In the genomic region with DNA sequence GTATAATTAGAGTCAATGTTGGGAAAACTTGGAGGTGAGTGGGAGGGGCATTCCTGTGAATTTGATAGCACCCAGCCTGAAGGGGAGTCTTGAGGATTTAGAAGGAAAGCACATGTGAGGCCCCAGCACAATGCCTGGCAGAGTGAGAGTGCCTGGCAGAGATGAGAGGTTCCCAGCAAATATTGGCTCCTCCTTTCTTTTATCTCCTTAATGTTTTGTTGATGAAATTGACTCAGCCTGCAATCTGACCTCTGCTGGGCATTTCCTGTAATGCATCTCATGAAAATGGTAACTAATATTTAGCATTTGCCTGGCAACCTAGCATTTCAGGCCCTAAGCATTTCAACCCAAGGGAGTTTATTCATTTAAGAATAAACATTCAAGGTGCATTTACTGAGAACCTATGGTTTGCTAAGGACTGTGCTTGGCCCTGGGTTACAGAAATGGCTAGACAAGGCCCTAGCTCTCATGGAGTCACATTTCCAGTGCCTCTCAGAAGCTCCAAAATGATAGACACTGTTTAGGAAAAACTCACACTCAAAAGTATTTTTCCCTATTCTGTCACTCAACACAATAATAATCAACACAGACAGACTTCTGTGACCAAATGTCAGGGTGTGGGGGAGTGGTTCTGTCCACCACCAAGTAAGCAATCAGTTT, we compare ENCODE assay signal across 8 cellular contexts. TPM values are rescaled to one million over a fixed set of nuclear protein-coding genes. Genes with fewer than 3 reads are reported as not detected.
DNase-seq lines count a peak whose midpoint lies in the region; ATAC-seq, FAIRE-seq and TF ChIP-seq lines count a peak whose summit lies in the region.

No MANE protein-coding gene starts in this region.

- TF ChIP-seq POLR2A in erythroblast (IDR thresholded peaks at IDR 0.05; ENCODE audit: low read length): no peak

- H3K27me3 Mint-ChIP-seq in naive thymus-derived CD4-positive, alpha-beta T cell: no peaks in the 10 kb centered on the region
- H3K27me3 Mint-ChIP-seq in type B pancreatic cell: no peaks in the 10 kb centered on the region

- H3K4me1 Mint-ChIP-seq in naive thymus-derived CD4-positive, alpha-beta T cell: peaks cover 2 to 14% (median 8%) of the 10 kb centered on the region in 7 donors
- peaks cover 12% of the 10 kb centered on the region for H3K4me1 Mint-ChIP-seq in type B pancreatic cell (ENCODE audit: unreplicated experiment)

- no peaks in the 10 kb centered on the region for H3K9me3 ChIP-seq in BE2C
- H3K9me3 ChIP-seq in naive thymus-derived CD4-positive, alpha-beta T cell (ENCODE audit: control insufficient read depth in 2 of 3, low read length in 3 of 3): no peaks in the 10 kb centered on the region

- CTCF ChIA-PET in naive thymus-derived CD4-positive, alpha-beta T cell (lab: Charles Lee): interaction anchor here (0.8 to 2.3 kb wide), 6 partner anchors 46 to 236 kb away, joined by 3 to 10 read pairs (median 4); no protein-coding TSS in a partner anchor

- TF ChIP-seq CTCF in BE2C (IDR thresholded peaks at IDR 0.05; ENCODE audit: low read depth, low read length) (peak; percentile 65), type B pancreatic cell (conservative IDR thresholded peaks at IDR 0.05) (peak; percentile 84)

- POLR2A ChIA-PET in naive thymus-derived CD4-positive, alpha-beta T cell (lab: Charles Lee): no interaction called here

- H3K36me3 Mint-ChIP-seq in naive thymus-derived CD4-positive, alpha-beta T cell: peaks cover 0 to 20% (median 14%) of the 10 kb centered on the region in 5 donors
- peaks cover 10% of the 10 kb centered on the region for H3K36me3 Mint-ChIP-seq in type B pancreatic cell

- H3K9me3 Mint-ChIP-seq in naive thymus-derived CD4-positive, alpha-beta T cell: no peaks in the 10 kb centered on the region
- H3K9me3 Mint-ChIP-seq in type B pancreatic cell: no peaks in the 10 kb centered on the region

- H3K4me1 ChIP-seq in BE2C: no peaks in the 10 kb centered on the region
- no peaks in the 10 kb centered on the region for H3K4me1 ChIP-seq in naive thymus-derived CD4-positive, alpha-beta T cell (ENCODE audit: control insufficient read depth in 2 of 2, insufficient read depth in 2 of 2, low read length in 2 of 2)

- FAIRE-seq in GM19239 (lab: Jason Lieb, UNC): peak; percentile 88

- intact Hi-C loops in naive thymus-derived CD4-positive, alpha-beta T cell (cut with micrococcal nuclease): loop anchor here (1.0 to 10.0 kb wide), 12 partner anchors 18 to 450 kb away; a partner anchor contains a TSS

- no peak overlapping the region for H3K27ac ChIP-seq in naive thymus-derived CD4-positive, alpha-beta T cell (ENCODE audit: low read depth, low read length)

- H3K27ac Mint-ChIP-seq in naive thymus-derived CD4-positive, alpha-beta T cell: peak overlapping the region in 3 of 9 donors; percentile 5 to 48 (median 9)
- H3K27ac Mint-ChIP-seq in type B pancreatic cell: no peak overlapping the region

- H3K36me3 ChIP-seq in BE2C: no peaks in the 10 kb centered on the region
- H3K36me3 ChIP-seq in naive thymus-derived CD4-positive, alpha-beta T cell (ENCODE audit: control insufficient read depth in 2 of 3, insufficient read depth in 3 of 3, low read length in 3 of 3): peaks cover 0 to 20% (median 9%) of the 10 kb centered on the region in 3 experiments

- no peak overlapping the region for H3K4me3 Mint-ChIP-seq in naive thymus-derived CD4-positive, alpha-beta T cell
- no peak overlapping the region for H3K4me3 Mint-ChIP-seq in type B pancreatic cell

- peak; percentile 83 for ATAC-seq in naive thymus-derived CD4-positive, alpha-beta T cell

- DNase-seq in BE2C: peak; percentile 32
- DNase-seq in GM19239 (ENCODE audit: insufficient read length, low spot score): peak; percentile 29
- peak; percentile 51 for DNase-seq in NCI-H2227 (lab: John Stamatoyannopoulos, UW; ENCODE audit: unreplicated experiment)
- peak; percentile 33 to 37 for DNase-seq in activated CD4-positive, alpha-beta T cell treated with anti-CD3 and anti-CD28 coated beads, Interleukin-2, amount 50 U/mL, for 48 hours
- DNase-seq in erythroblast (lab: John Stamatoyannopoulos, UW): peak; percentile 76 to 84
- peak in 7 of 9 donors; percentile 39 to 59 (median 47) for DNase-seq in naive thymus-derived CD4-positive, alpha-beta T cell
- DNase-seq in type B pancreatic cell (ENCODE audit: extremely low spot score, unreplicated experiment): no peak
- no peak for DNase-seq in OCI-M2 (lab: John Stamatoyannopoulos, UW; ENCODE audit: unreplicated experiment)

- no peak overlapping the region for H3K4me3 ChIP-seq in BE2C (ENCODE audit: low read depth, low read length)
- no peak overlapping the region for H3K4me3 ChIP-seq in naive thymus-derived CD4-positive, alpha-beta T cell (ENCODE audit: low read length)

- H3K27me3 ChIP-seq in BE2C: no peaks in the 10 kb centered on the region
- no peaks in the 10 kb centered on the region for H3K27me3 ChIP-seq in naive thymus-derived CD4-positive, alpha-beta T cell (ENCODE audit: control insufficient read depth in 2 of 2, insufficient read depth in 2 of 2, low read length in 2 of 2)

RNA-seq across cellular contexts. Expression of a gene that starts 19.0 kb away (rescaled TPM):
- 58.6 TPM for polyA plus RNA-seq in BE2C (2012; ENCODE audit: insufficient read depth, insufficient read length, low read depth)
- 10 to 100 TPM; 30.1 to 58.1 (median 54.0) TPM for total RNA-seq in naive thymus-derived CD4-positive, alpha-beta T cell
- polyA plus RNA-seq in naive thymus-derived CD4-positive, alpha-beta T cell: 100 to 1,000 TPM; 106 to 128 TPM
- 72.1 and 76.9 TPM in 2 replicates for total RNA-seq in type B pancreatic cell (ENCODE audit: low replicate concordance)

Comparison
In these comparisons a context has a peak if more than half of its experiments do, and no peak if none do; other contexts are left out.
1. DNase-seq: peak in BE2C (single experiment), GM19239 (single experiment), NCI-H2227 (single experiment), activated CD4-positive, alpha-beta T cell treated with anti-CD3 and anti-CD28 coated beads, Interleukin-2, amount 50 U/mL, for 48 hours (2 of 2), erythroblast (2 of 2) and naive thymus-derived CD4-positive, alpha-beta T cell (7 of 9); none in type B pancreatic cell (single experiment) and OCI-M2 (single experiment).